In genomic region chr9:107489687-107490605, GRCh38 we compare ENCODE assay signal across 8 cellular contexts. TPM values are rescaled to one million over a fixed set of nuclear protein-coding genes. Genes with fewer than 3 reads are reported as not detected.
DNase-seq lines count a peak whose midpoint lies in the region; ATAC-seq, FAIRE-seq and TF ChIP-seq lines count a peak whose summit lies in the region.

TSS of gene KLF4 (minus strand) at chr9:107489769. CDS start at chr9:107489172, 597 bp downstream.

- H3K4me1 ChIP-seq in endothelial cell of umbilical vein (ENCODE audit: control insufficient read depth, extremely low read depth, insufficient read depth, low read length) = peaks cover 19% of the 10 kb centered on the region

- peak within 1 kb of the TSS; percentile 62 for H2AFZ ChIP-seq in endothelial cell of umbilical vein (ENCODE audit: low read depth, low read length)

- no peaks in the 10 kb centered on the region for H3K9me3 ChIP-seq in endothelial cell of umbilical vein (replicated peaks; ENCODE audit: control insufficient read depth, insufficient read depth, low read length)

- peak; percentile 81 for FAIRE-seq in endothelial cell of umbilical vein (lab: Jason Lieb, UNC)

- TF ChIP-seq CTCF in AG10803 (conservative IDR thresholded peaks at IDR 0.05; ENCODE audit: low read length) (no peak), endothelial cell of umbilical vein (IDR thresholded peaks at IDR 0.05; ENCODE audit: extremely low read depth in 1 of 2, insufficient read depth in 1 of 2, low read depth in 1 of 2, low read length in 2 of 2) (no peak)

- no peaks in the 10 kb centered on the region for H3K79me2 ChIP-seq in endothelial cell of umbilical vein (ENCODE audit: control insufficient read depth, insufficient read depth, low read length)

- H4K20me1 ChIP-seq in endothelial cell of umbilical vein (replicated peaks; ENCODE audit: control insufficient read depth, extremely low read depth, insufficient read depth, low read length) = no peaks in the 10 kb centered on the region

- no peaks in the 10 kb centered on the region for H3K9me1 ChIP-seq in endothelial cell of umbilical vein (replicated peaks; ENCODE audit: control insufficient read depth, extremely low read depth, insufficient read depth, low read length)

- intact Hi-C loops in endothelial cell of umbilical vein (cut with micrococcal nuclease) = loop anchor here (1.0 to 10.0 kb wide), 12 partner anchors 15 to 1625 kb away; partner anchors contain the start of gene TMEM245

- peaks cover 8 to 22% of the 10 kb centered on the region in 2 experiments for H3K27me3 ChIP-seq in endothelial cell of umbilical vein (ENCODE audit: control insufficient read depth in 2 of 2, insufficient read depth in 2 of 2, low read length in 2 of 2)

- peak within 1 kb of the TSS; percentile 78 for H3K9ac ChIP-seq in endothelial cell of umbilical vein (replicated peaks; ENCODE audit: extremely low read depth, insufficient read depth, low read length)

- BruUV-seq in endothelial cell of umbilical vein (replicated peaks; lab: Mats Ljungman, UMichigan) = no TSS peak

- peak; percentile 67 for ATAC-seq in GM19351 (IDR thresholded peaks at IDR 0.05; ENCODE audit: unreplicated experiment)
- peak; percentile 57 for ATAC-seq in HG03457 (IDR thresholded peaks at IDR 0.05; ENCODE audit: unreplicated experiment)

- TF ChIP-seq POLR2A in endothelial cell of umbilical vein (IDR thresholded peaks at IDR 0.05; ENCODE audit: low read depth, low read length) = peak; percentile 33

- no peaks in the 10 kb centered on the region for H3K36me3 ChIP-seq in endothelial cell of umbilical vein (ENCODE audit: control insufficient read depth in 2 of 2, extremely low read depth in 1 of 2, insufficient read depth in 2 of 2, low read length in 2 of 2)

- CTCF ChIA-PET in endothelial cell of umbilical vein (lab: Charles Lee) = interaction anchor here (0.6 to 1.8 kb wide), 8 partner anchors 15 to 1076 kb away, joined by 3 to 7 read pairs (median 3); no protein-coding TSS in a partner anchor

- peak within 1 kb of the TSS; percentile 97 for H3K4me3 ChIP-seq in AG10803 (ENCODE audit: low read length)
- H3K4me3 ChIP-seq in endothelial cell of umbilical vein (replicated peaks in 1 of 3; ENCODE audit: insufficient read depth in 1 of 3, low read depth in 1 of 3, low read length in 3 of 3) = peak within 1 kb of the TSS; percentile 47 to 68 (median 63)

- dilution Hi-C loops in endothelial cell of umbilical vein (cut with MboI; ENCODE audit: extremely low pct_ligation_motif_present, low sequenced_read_pairs) = no loop called here

- peak; percentile 94 for DNase-seq in AG10803 (ENCODE audit: low read depth)
- DNase-seq in NCI-H748 treated with DMSO at 0.1 percent for 48 hours (lab: John Stamatoyannopoulos, UW) = peak; percentile 95
- DNase-seq in activated CD8-positive, alpha-beta memory T cell treated with anti-CD3 and anti-CD28 coated beads, Interleukin-2, amount 50 U/mL, for 1 hour (ENCODE audit: extremely low read depth) = peak; percentile 14
- DNase-seq in endothelial cell of umbilical vein (ENCODE audit: low read depth, low spot score) = peak; percentile 94
- peak; percentile 97 for DNase-seq in mesenteric fat pad (ENCODE audit: low spot score)
- DNase-seq in stimulated activated CD4-positive, alpha-beta T cell treated with anti-CD3 and anti-CD28 coated beads, TNF-alpha, amount 100 ng/mL, for 48 hours (ENCODE audit: low read depth in 3 of 3) = peak; percentile 46 to 77 (median 58)

- H3K4me2 ChIP-seq in endothelial cell of umbilical vein (ENCODE audit: insufficient read depth, low read length) = peak within 1 kb of the TSS; percentile 88

- H3K27ac ChIP-seq in endothelial cell of umbilical vein (ENCODE audit: insufficient read depth, low read depth, low read length) = peak within 1 kb of the TSS; percentile 66

- POLR2A ChIA-PET in endothelial cell of umbilical vein (lab: Charles Lee) = interaction anchor here (0.6 to 1.1 kb wide), 7 partner anchors 18 to 951 kb away, joined by 3 to 4 read pairs (median 3); no protein-coding TSS in a partner anchor

TF ChIP-seq in endothelial cell of umbilical vein, 7 proteins besides CTCF, POLR2A, EP300 and RAD21:
- TF ChIP-seq POLR2AphosphoS5 (IDR thresholded peaks at IDR 0.05; ENCODE audit: insufficient read depth, low read depth, low read length) (no peak), FOS (IDR thresholded peaks at IDR 0.05; ENCODE audit: borderline replicate concordance, insufficient read depth, low read length) (peak; percentile 78), MAX (IDR thresholded peaks at IDR 0.05; ENCODE audit: insufficient read depth, insufficient read length) (peak; percentile 48)
TF ChIP-seq in endothelial cell of umbilical vein: peak in this region for 2.

RNA-seq across cellular contexts. Expression of gene KLF4, which starts in this region (rescaled TPM):
- 1.5 and 3.8 TPM in 2 replicates for total RNA-seq in endothelial cell of umbilical vein
- 2.4 and 2.7 TPM in 2 replicates for polyA plus RNA-seq in endothelial cell of umbilical vein
- polyA plus RNA-seq in endothelial cell of umbilical vein (2011; cell fraction: cytosol; rRNA removed) = 1.2 and 2.8 TPM in 2 replicates
- polyA plus RNA-seq in endothelial cell of umbilical vein (2011; cell fraction: nucleus; rRNA removed) = 18.1 and 22.2 TPM in 2 replicates
- 1.5 and 4.1 TPM in 2 replicates for polyA plus RNA-seq in endothelial cell of umbilical vein (2012)
- 2.0 and 2.1 TPM in 2 replicates for polyA minus RNA-seq in endothelial cell of umbilical vein
- 29.9 TPM for polyA minus RNA-seq in endothelial cell of umbilical vein (2011; cell fraction: cytosol; rRNA and poly(A)+ RNA removed)
- polyA minus RNA-seq in endothelial cell of umbilical vein (2011; cell fraction: nucleus; rRNA and poly(A)+ RNA removed) = 10.1 and 26.4 TPM in 2 replicates
- 386 TPM for total RNA-seq in mesenteric fat pad

Comparison
In these comparisons a context has a peak if more than half of its experiments do, and no peak if none do; other contexts are left out.
1. Peak in every context shown above with its lines: DNase-seq, ATAC-seq, H3K4me3 ChIP-seq and H3K27ac ChIP-seq.
2. RNA of gene KLF4 (total RNA-seq): 386 TPM in mesenteric fat pad (single experiment); 1.5 to 3.8 TPM in endothelial cell of umbilical vein; every median in the first group is over 10 times any median in the second.
3. DNase-seq: peak in every context shown above with its lines; median percentile 97 in mesenteric fat pad; 95 in NCI-H748 treated with DMSO at 0.1 percent for 48 hours; 94 in AG10803; 94 in endothelial cell of umbilical vein; 58 in stimulated activated CD4-positive, alpha-beta T cell treated with anti-CD3 and anti-CD28 coated beads, TNF-alpha, amount 100 ng/mL, for 48 hours; 14 in activated CD8-positive, alpha-beta memory T cell treated with anti-CD3 and anti-CD28 coated beads, Interleukin-2, amount 50 U/mL, for 1 hour.